ENCODE assay signal across 13 cellular contexts in genomic region chr16:69781118-69781517, GRCh38.
"Had no signal": no experiment of that assay in that cellular context is flagged by ENCODE, and none has a peak within 500 bp of the region (broad histone marks: within the 10 kb centered on the region; RNA-seq: fewer than 3 reads in every experiment).

No MANE protein-coding gene starts in this region.

- H2AFZ ChIP-seq: parathyroid adenoma had no signal

- H3K27me3 ChIP-seq: body of pancreas, gastroesophageal sphincter, tibial artery, vagina had no signal

- H3K9me3 ChIP-seq: body of pancreas, SK-N-SH, vagina had no signal

- H3K27ac ChIP-seq: body of pancreas, gastroesophageal sphincter, parathyroid adenoma, skin epidermis, tibial artery, vagina had no signal

- ATAC-seq: body of pancreas, gastroesophageal sphincter had no signal

- H3K9ac ChIP-seq: parathyroid adenoma, SK-N-SH had no signal

- H3K4me1 ChIP-seq: body of pancreas, gastroesophageal sphincter, parathyroid adenoma, tibial artery, vagina had no signal

- H3K27ac Mint-ChIP-seq: activated CD4-positive, alpha-beta memory T cell treated with anti-CD3 and anti-CD28 coated beads for 36 hours had no signal

- H3K27me3 Mint-ChIP-seq: activated CD4-positive, alpha-beta memory T cell treated with anti-CD3 and anti-CD28 coated beads for 36 hours had no signal

- H3K4me2 ChIP-seq: SK-N-SH had no signal

- H3K4me3 Mint-ChIP-seq: activated CD4-positive, alpha-beta memory T cell treated with anti-CD3 and anti-CD28 coated beads for 36 hours had no signal

- DNase-seq: activated CD4-positive, alpha-beta memory T cell treated with anti-CD3 and anti-CD28 coated beads for 36 hours; activated effector memory CD4-positive, alpha-beta T cell treated with anti-CD3 and anti-CD28 coated beads, Interleukin-2, amount 50 U/mL, for 16 hours; body of pancreas; central memory CD4-positive, alpha-beta T cell; effector memory CD4-positive, alpha-beta T cell; kidney glomerular epithelial cell; mesendoderm; SK-N-SH; tibial artery had no signal
